Comparison of ENCODE assay signal across 1 cellular context in the genomic region with DNA sequence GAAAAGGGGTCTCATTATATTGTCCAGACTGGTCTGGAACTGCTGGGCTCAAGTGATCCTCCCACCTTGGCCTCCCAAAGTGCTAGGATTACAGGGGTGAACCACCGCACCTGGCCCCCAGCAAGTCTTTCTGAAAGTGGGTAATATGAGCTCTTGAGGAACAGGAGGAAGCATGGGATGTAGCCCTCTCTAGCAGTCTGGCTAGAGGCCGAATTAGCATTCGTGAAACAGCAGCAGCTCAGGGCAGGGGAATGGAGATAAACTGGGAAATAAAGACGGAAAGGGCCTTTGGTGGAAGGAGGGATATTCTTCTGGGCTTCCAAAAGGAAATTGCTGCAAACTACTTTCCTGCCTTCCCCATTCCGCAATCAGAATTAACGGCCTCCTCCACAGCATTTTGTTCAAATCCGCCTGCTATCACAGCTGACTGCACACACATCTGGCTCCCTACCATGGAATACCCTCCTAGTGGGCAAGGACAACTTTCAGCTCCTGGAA.
TF ChIP-seq lines count a peak whose summit lies in the region.

No MANE protein-coding gene starts in this region.

TF ChIP-seq in GM12878, 131 proteins besides CTCF, POLR2A, EP300 and RAD21:
- TF ChIP-seq, protein P1, sequence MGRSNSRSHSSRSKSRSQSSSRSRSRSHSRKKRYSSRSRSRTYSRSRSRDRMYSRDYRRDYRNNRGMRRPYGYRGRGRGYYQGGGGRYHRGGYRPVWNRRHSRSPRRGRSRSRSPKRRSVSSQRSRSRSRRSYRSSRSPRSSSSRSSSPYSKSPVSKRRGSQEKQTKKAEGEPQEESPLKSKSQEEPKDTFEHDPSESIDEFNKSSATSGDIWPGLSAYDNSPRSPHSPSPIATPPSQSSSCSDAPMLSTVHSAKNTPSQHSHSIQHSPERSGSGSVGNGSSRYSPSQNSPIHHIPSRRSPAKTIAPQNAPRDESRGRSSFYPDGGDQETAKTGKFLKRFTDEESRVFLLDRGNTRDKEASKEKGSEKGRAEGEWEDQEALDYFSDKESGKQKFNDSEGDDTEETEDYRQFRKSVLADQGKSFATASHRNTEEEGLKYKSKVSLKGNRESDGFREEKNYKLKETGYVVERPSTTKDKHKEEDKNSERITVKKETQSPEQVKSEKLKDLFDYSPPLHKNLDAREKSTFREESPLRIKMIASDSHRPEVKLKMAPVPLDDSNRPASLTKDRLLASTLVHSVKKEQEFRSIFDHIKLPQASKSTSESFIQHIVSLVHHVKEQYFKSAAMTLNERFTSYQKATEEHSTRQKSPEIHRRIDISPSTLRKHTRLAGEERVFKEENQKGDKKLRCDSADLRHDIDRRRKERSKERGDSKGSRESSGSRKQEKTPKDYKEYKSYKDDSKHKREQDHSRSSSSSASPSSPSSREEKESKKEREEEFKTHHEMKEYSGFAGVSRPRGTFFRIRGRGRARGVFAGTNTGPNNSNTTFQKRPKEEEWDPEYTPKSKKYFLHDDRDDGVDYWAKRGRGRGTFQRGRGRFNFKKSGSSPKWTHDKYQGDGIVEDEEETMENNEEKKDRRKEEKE (IDR thresholded peaks at IDR 0.05), result no peak
- TF ChIP-seq EGR1 (IDR thresholded peaks at IDR 0.05; ENCODE audit: borderline replicate concordance in 1 of 2, low read depth in 2 of 2, low read length in 2 of 2), result no peak
- no peak for TF ChIP-seq NFYA (IDR thresholded peaks at IDR 0.05; ENCODE audit: borderline replicate concordance, low read depth, low read length)
- no peak for TF ChIP-seq ZBTB33 (IDR thresholded peaks at IDR 0.05)
- TF ChIP-seq MEF2A (IDR thresholded peaks at IDR 0.05; ENCODE audit: insufficient read depth, low read depth, low read length), result no peak
- no peak for TF ChIP-seq KAT2A (conservative IDR thresholded peaks at IDR 0.05; ENCODE audit: control insufficient read depth, low read depth, low read length)
- no peak for TF ChIP-seq ATF2 (IDR thresholded peaks at IDR 0.05; ENCODE audit: low read length)
- TF ChIP-seq NKRF (conservative IDR thresholded peaks at IDR 0.05), result no peak
- TF ChIP-seq SREBF2 (IDR thresholded peaks at IDR 0.05; ENCODE audit: low read length), result no peak
- TF ChIP-seq TCF7 (IDR thresholded peaks at IDR 0.05; ENCODE audit: borderline replicate concordance), result no peak
- TF ChIP-seq DPF2 (IDR thresholded peaks at IDR 0.05), result no peak
- TF ChIP-seq, protein P2, sequence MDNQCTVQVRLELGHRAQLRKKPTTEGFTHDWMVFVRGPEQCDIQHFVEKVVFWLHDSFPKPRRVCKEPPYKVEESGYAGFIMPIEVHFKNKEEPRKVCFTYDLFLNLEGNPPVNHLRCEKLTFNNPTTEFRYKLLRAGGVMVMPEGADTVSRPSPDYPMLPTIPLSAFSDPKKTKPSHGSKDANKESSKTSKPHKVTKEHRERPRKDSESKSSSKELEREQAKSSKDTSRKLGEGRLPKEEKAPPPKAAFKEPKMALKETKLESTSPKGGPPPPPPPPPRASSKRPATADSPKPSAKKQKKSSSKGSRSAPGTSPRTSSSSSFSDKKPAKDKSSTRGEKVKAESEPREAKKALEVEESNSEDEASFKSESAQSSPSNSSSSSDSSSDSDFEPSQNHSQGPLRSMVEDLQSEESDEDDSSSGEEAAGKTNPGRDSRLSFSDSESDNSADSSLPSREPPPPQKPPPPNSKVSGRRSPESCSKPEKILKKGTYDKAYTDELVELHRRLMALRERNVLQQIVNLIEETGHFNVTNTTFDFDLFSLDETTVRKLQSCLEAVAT (IDR thresholded peaks at IDR 0.05), result no peak
- TF ChIP-seq JUNB (IDR thresholded peaks at IDR 0.05), result no peak
- no peak for TF ChIP-seq BMI1 (IDR thresholded peaks at IDR 0.05; ENCODE audit: borderline replicate concordance)
- TF ChIP-seq FOXM1 (IDR thresholded peaks at IDR 0.05; ENCODE audit: low read depth, low read length), result no peak
- TF ChIP-seq, protein P3, sequence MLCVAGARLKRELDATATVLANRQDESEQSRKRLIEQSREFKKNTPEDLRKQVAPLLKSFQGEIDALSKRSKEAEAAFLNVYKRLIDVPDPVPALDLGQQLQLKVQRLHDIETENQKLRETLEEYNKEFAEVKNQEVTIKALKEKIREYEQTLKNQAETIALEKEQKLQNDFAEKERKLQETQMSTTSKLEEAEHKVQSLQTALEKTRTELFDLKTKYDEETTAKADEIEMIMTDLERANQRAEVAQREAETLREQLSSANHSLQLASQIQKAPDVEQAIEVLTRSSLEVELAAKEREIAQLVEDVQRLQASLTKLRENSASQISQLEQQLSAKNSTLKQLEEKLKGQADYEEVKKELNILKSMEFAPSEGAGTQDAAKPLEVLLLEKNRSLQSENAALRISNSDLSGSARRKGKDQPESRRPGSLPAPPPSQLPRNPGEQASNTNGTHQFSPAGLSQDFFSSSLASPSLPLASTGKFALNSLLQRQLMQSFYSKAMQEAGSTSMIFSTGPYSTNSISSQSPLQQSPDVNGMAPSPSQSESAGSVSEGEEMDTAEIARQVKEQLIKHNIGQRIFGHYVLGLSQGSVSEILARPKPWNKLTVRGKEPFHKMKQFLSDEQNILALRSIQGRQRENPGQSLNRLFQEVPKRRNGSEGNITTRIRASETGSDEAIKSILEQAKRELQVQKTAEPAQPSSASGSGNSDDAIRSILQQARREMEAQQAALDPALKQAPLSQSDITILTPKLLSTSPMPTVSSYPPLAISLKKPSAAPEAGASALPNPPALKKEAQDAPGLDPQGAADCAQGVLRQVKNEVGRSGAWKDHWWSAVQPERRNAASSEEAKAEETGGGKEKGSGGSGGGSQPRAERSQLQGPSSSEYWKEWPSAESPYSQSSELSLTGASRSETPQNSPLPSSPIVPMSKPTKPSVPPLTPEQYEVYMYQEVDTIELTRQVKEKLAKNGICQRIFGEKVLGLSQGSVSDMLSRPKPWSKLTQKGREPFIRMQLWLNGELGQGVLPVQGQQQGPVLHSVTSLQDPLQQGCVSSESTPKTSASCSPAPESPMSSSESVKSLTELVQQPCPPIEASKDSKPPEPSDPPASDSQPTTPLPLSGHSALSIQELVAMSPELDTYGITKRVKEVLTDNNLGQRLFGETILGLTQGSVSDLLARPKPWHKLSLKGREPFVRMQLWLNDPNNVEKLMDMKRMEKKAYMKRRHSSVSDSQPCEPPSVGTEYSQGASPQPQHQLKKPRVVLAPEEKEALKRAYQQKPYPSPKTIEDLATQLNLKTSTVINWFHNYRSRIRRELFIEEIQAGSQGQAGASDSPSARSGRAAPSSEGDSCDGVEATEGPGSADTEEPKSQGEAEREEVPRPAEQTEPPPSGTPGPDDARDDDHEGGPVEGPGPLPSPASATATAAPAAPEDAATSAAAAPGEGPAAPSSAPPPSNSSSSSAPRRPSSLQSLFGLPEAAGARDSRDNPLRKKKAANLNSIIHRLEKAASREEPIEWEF (IDR thresholded peaks at IDR 0.05; ENCODE audit: insufficient replicate concordance, low read depth, low read length), result no peak
TF ChIP-seq in GM12878: peak in this region for 0.
